ENCODE assay signal across 27 cellular contexts in genomic region chr7:23120106-23120505, GRCh38.
"Had no signal": no experiment of that assay in that cellular context is flagged by ENCODE, and none has a peak within 500 bp of the region (broad histone marks: within the 10 kb centered on the region; RNA-seq: fewer than 3 reads in every experiment).

No MANE protein-coding gene starts in this region.

- ATAC-seq: activated naive CD8-positive, alpha-beta T cell treated with anti-CD3 and anti-CD28 coated beads, Interleukin-2, amount 50 U/mL, for 24 hours; activated T-cell treated with anti-CD3 and anti-CD28 coated beads, Interleukin-2, amount 50 U/mL, for 72 hours; body of pancreas; Panc1 had no signal

- H3K4me3 Mint-ChIP-seq: activated naive CD8-positive, alpha-beta T cell treated with anti-CD3 and anti-CD28 coated beads, Interleukin-2, amount 50 U/mL, for 24 hours; activated T-cell treated with anti-CD3 and anti-CD28 coated beads, Interleukin-2, amount 50 U/mL, for 72 hours had no signal

- H3K4me3 ChIP-seq: ascending aorta, body of pancreas, SJCRH30 had no signal

- DNase-seq: activated CD4-positive, alpha-beta T cell treated with anti-CD3 and anti-CD28 coated beads for 4 hours; activated CD4-positive, alpha-beta T cell treated with anti-CD3 and anti-CD28 coated beads, Interleukin-2, amount 50 U/mL, for 4 hours; activated CD8-positive, alpha-beta memory T cell treated with anti-CD3 and anti-CD28 coated beads for 24 hours; activated naive CD8-positive, alpha-beta T cell treated with anti-CD3 and anti-CD28 coated beads, Interleukin-2, amount 50 U/mL, for 24 hours; amniotic stem cell; body of pancreas; IMR-90; KG1; NCI-H1048; NCI-H146; NCI-H187 treated with DMSO at 0.1 percent for 48 hours; NCI-H2081 treated with DMSO at 0.1 percent for 48 hours; NCI-H446; NCI-H526; NCI-H774; NK-92 treated with Interleukin-12 subunit alpha and Interleukin-12 subunit beta, amount 100 ng/mL, for 24 hours; OCI-M1; Right ventricle myocardium superior; RPMI8226; SJCRH30; SK-N-SH; T-helper 1 cell had no signal

- H3K27ac Mint-ChIP-seq: activated naive CD4-positive, alpha-beta T cell treated with anti-CD3 and anti-CD28 coated beads, Interleukin-2, amount 50 U/mL, for 72 hours; activated naive CD8-positive, alpha-beta T cell treated with anti-CD3 and anti-CD28 coated beads, Interleukin-2, amount 50 U/mL, for 24 hours; activated T-cell treated with anti-CD3 and anti-CD28 coated beads, Interleukin-2, amount 50 U/mL, for 72 hours had no signal

- H3K9me3 Mint-ChIP-seq: activated naive CD4-positive, alpha-beta T cell treated with anti-CD3 and anti-CD28 coated beads, Interleukin-2, amount 50 U/mL, for 72 hours; activated naive CD8-positive, alpha-beta T cell treated with anti-CD3 and anti-CD28 coated beads, Interleukin-2, amount 50 U/mL, for 24 hours; activated T-cell treated with anti-CD3 and anti-CD28 coated beads, Interleukin-2, amount 50 U/mL, for 72 hours had no signal

- H3K9me3 ChIP-seq: ascending aorta, body of pancreas, SJCRH30, SK-N-SH had no signal

- H3K36me3 Mint-ChIP-seq: activated naive CD4-positive, alpha-beta T cell treated with anti-CD3 and anti-CD28 coated beads, Interleukin-2, amount 50 U/mL, for 72 hours had no signal

- H3K27ac ChIP-seq: ascending aorta, body of pancreas, SJCRH30, VCaP had no signal

- H3K4me1 Mint-ChIP-seq: activated naive CD8-positive, alpha-beta T cell treated with anti-CD3 and anti-CD28 coated beads, Interleukin-2, amount 50 U/mL, for 24 hours had no signal

- H3K27me3 Mint-ChIP-seq: activated naive CD8-positive, alpha-beta T cell treated with anti-CD3 and anti-CD28 coated beads, Interleukin-2, amount 50 U/mL, for 24 hours had no signal

- H3K27me3 ChIP-seq: ascending aorta, body of pancreas, SJCRH30 had no signal

- H3K4me1 ChIP-seq: SJCRH30 had no signal
